Comparison of ENCODE assay signal across 7 cellular contexts in genomic region chr18:21110667-21111350, GRCh38. TPM values are rescaled to one million over a fixed set of nuclear protein-coding genes. Genes with fewer than 3 reads are reported as not detected.
DNase-seq lines count a peak whose midpoint lies in the region; ATAC-seq, FAIRE-seq and TF ChIP-seq lines count a peak whose summit lies in the region.

No MANE protein-coding gene starts in this region.

- peak; percentile 20 for ATAC-seq in GM18520 (IDR thresholded peaks at IDR 0.05; ENCODE audit: unreplicated experiment)
- peak; percentile 22 for ATAC-seq in HG02763 (IDR thresholded peaks at IDR 0.05; ENCODE audit: unreplicated experiment)

- H3K23ac ChIP-seq in H1 (ENCODE audit: insufficient read length), result no peak overlapping the region

- H3K56ac ChIP-seq in H1 (replicated peaks; ENCODE audit: insufficient read length, low read depth, low read length), result peak overlapping the region; percentile 75

- no peak overlapping the region for H2BK20ac ChIP-seq in H1 (ENCODE audit: low read length)

- peak overlapping the region; percentile 96 for H2BK5ac ChIP-seq in H1 (ENCODE audit: low read depth, low read length)

- peak overlapping the region; percentile 97 for H4K8ac ChIP-seq in H1 (ENCODE audit: extremely low read depth, insufficient read depth, low read length)

- no peak for FAIRE-seq in H1 (lab: Jason Lieb, UNC)

- TF ChIP-seq RAD21 in H1 (IDR thresholded peaks at IDR 0.05 in 1 of 2, conservative IDR thresholded peaks at IDR 0.05 in 1 of 2; ENCODE audit: low read depth in 2 of 2, low read length in 2 of 2), result 0 out of 4 replicates have a peak, but pooled peaks of 1 of the 2 experiments have one; percentile 1

- peaks cover 0 to 1% of the 10 kb centered on the region in 2 experiments for H4K20me1 ChIP-seq in H1 (replicated peaks in 1 of 2; ENCODE audit: control insufficient read depth in 1 of 2, insufficient read depth in 2 of 2, low read length in 2 of 2)

- H3K9me3 ChIP-seq in H1 (ENCODE audit: insufficient read depth in 2 of 2, low read depth in 1 of 2, low read length in 1 of 2) (no peaks in the 10 kb centered on the region), mesodermal cell (ENCODE audit: control insufficient read depth, low read length) (no peaks in the 10 kb centered on the region)

- no peak overlapping the region for H4K91ac ChIP-seq in H1 (replicated peaks; ENCODE audit: insufficient read length, low read length)

- peak overlapping the region; percentile 91 to 93 for H3K4me2 ChIP-seq in H1 (ENCODE audit: insufficient read depth in 1 of 2, low read depth in 2 of 2, low read length in 2 of 2)

- H4K5ac ChIP-seq in H1 (ENCODE audit: insufficient read length, low read depth, low read length), result peak overlapping the region; percentile 90

- H3K14ac ChIP-seq in H1 (ENCODE audit: insufficient read length), result no peak overlapping the region

- 2% methylated on average over 39 of the region's 47 CpGs; no CpG with 5 or more reads in 1 of the 2 experiments for WGBS in H1 (ENCODE audit: extremely low coverage in 1 of 2, insufficient coverage in 1 of 2, insufficient read length in 1 of 2, insufficient replicate concordance in 2 of 2, low coverage in 1 of 2, low lambda C conversion rate in 2 of 2, missing lambda C conversion rate in 1 of 2), 2 experiments
- WGBS in mesodermal cell (ENCODE audit: insufficient coverage in 2 of 2), 2 experiments, result 0 to 1% methylated on average over 37 to 39 of the region's 47 CpGs

- H3K27me3 ChIP-seq in H1 (replicated peaks in 1 of 4; ENCODE audit: control insufficient read depth in 3 of 4, extremely low read depth in 1 of 4, insufficient read depth in 3 of 4, low read length in 3 of 4), result peaks cover 0 to 4% (median under 1%) of the 10 kb centered on the region in 4 experiments; a peak in 1 of 7 replicates

- H3K4me1 ChIP-seq in H1 (replicated peaks in 1 of 4; ENCODE audit: control insufficient read depth in 3 of 4, insufficient read depth in 4 of 4, low read length in 3 of 4), result no peaks in the 10 kb centered on the region; a peak in 2 of 7 replicates
- H3K4me1 ChIP-seq in mesodermal cell (ENCODE audit: control insufficient read depth, insufficient read depth, low read length, poor library complexity, severe bottlenecking), result no peaks in the 10 kb centered on the region

- DNase-seq in NCI-H345 (lab: John Stamatoyannopoulos, UW), result peak; percentile 28
- DNase-seq in activated CD8-positive, alpha-beta memory T cell treated with anti-CD3 and anti-CD28 coated beads for 24 hours, result peak; percentile 86
- DNase-seq in H1 (ENCODE audit: low read depth in 1 of 2, low spot score in 2 of 2), result peak in 1 of 2 experiments; percentile 67
- peak; percentile 45 to 55 for DNase-seq in stimulated activated CD8-positive, alpha-beta memory T cell treated with anti-CD3 and anti-CD28 coated beads, Interleukin-2, amount 100 ng/mL, for 48 hours (ENCODE audit: low read depth in 2 of 2)

- POLR2A ChIA-PET in H1 (lab: Charles Lee; ENCODE audit: partially characterized antibody), result interaction anchor here (0.7 to 1.3 kb wide), 2 partner anchors 62 to 69 kb away, joined by 3 to 4 read pairs; no protein-coding TSS in a partner anchor

- no peak for TF ChIP-seq CTCF in H1 (IDR thresholded peaks at IDR 0.05; ENCODE audit: control extremely low read depth in 1 of 3, insufficient read depth in 1 of 3, low read depth in 1 of 3, low read length in 3 of 3)

- H2BK120ac ChIP-seq in H1 (replicated peaks; ENCODE audit: low read depth, low read length), result no peak overlapping the region

- TF ChIP-seq POLR2A in H1 (IDR thresholded peaks at IDR 0.05; ENCODE audit: control extremely low read depth in 1 of 2, low read depth in 2 of 2, low read length in 2 of 2), result no peak

- peak overlapping the region; percentile 70 for H2AFZ ChIP-seq in H1 (ENCODE audit: low read length)

- H3K36me3 ChIP-seq in H1 (ENCODE audit: control insufficient read depth in 2 of 4, insufficient read depth in 4 of 4, low read length in 3 of 4) (no peaks in the 10 kb centered on the region), mesodermal cell (ENCODE audit: control insufficient read depth, insufficient read depth, low read length) (no peaks in the 10 kb centered on the region)

- peaks cover 0 to 50% of the 10 kb centered on the region in 2 experiments; a peak in 3 of 4 replicates for H3K79me2 ChIP-seq in H1 (ENCODE audit: control insufficient read depth in 1 of 2, insufficient read depth in 2 of 2, low read length in 2 of 2)

- H2AK5ac ChIP-seq in H1 (ENCODE audit: low read depth, low read length), result no peak overlapping the region

- H3K4ac ChIP-seq in H1 (replicated peaks; ENCODE audit: insufficient read length, low read depth, low read length), result no peak overlapping the region

- TF ChIP-seq EP300 in H1 (IDR thresholded peaks at IDR 0.05; ENCODE audit: borderline replicate concordance in 1 of 2, low read depth in 2 of 2, low read length in 2 of 2), result no peak

- no peak overlapping the region; the same call in 1 of the 2 replicates for H2BK12ac ChIP-seq in H1 (ENCODE audit: low read depth, low read length)

- H2BK15ac ChIP-seq in H1 (ENCODE audit: low read length), result no peak overlapping the region; the same call in 1 of the 2 replicates

- H3K27ac ChIP-seq in H1 (ENCODE audit: low read depth, low read length) (peak overlapping the region; percentile 82), mesodermal cell (ENCODE audit: low read depth, low read length, severe bottlenecking) (peak overlapping the region; percentile 88)

- H3K18ac ChIP-seq in H1 (ENCODE audit: extremely low read depth, low read length), result peak overlapping the region; percentile 99

- no peaks in the 10 kb centered on the region for H3K79me1 ChIP-seq in H1 (ENCODE audit: low read depth, low read length)

- H3K4me3 ChIP-seq in H1 (ENCODE audit: extremely low read depth in 1 of 4, insufficient read depth in 2 of 4, low read depth in 3 of 4, low read length in 4 of 4) (peak overlapping the region; percentile 92 to 98 (median 96)), mesodermal cell (ENCODE audit: extremely low read depth, insufficient read depth, low read length, poor library complexity, severe bottlenecking) (peak overlapping the region; percentile 90)

- peak overlapping the region; percentile 84 to 97 (median 86) for H3K9ac ChIP-seq in H1 (replicated peaks in 1 of 4; ENCODE audit: extremely low read depth in 1 of 4, low read depth in 3 of 4, low read length in 3 of 4)

- H3K23me2 ChIP-seq in H1 (ENCODE audit: low read depth, low read length), result peaks cover 7% of the 10 kb centered on the region; the same call in 1 of the 2 replicates

- CTCF ChIA-PET in H1 (lab: Charles Lee; ENCODE audit: partially characterized antibody), result interaction anchor here (0.9 kb wide), 2 partner anchors 105 to 125 kb away, joined by 3 read pairs; no protein-coding TSS in a partner anchor

TF ChIP-seq in H1, 55 proteins besides CTCF, POLR2A, EP300 and RAD21:
- TF ChIP-seq ASH2L (IDR thresholded peaks at IDR 0.05; ENCODE audit: low read length), result peak; percentile 94
- no peak for TF ChIP-seq TAF7 (optimal IDR thresholded peaks at IDR 0.05; ENCODE audit: borderline replicate concordance, low read depth, low read length)
- TF ChIP-seq CREB1 (IDR thresholded peaks at IDR 0.05), result peak; percentile 40; the same call in 1 of the 2 replicates
- no peak for TF ChIP-seq JUN (IDR thresholded peaks at IDR 0.05; ENCODE audit: low read depth, low read length)
- TF ChIP-seq BCL11A (IDR thresholded peaks at IDR 0.05; ENCODE audit: low read depth in 2 of 2, low read length in 2 of 2), result no peak
- TF ChIP-seq TBP (IDR thresholded peaks at IDR 0.05; ENCODE audit: low read depth, low read length), result 0 out of 2 replicates have a peak, but pooled peaks have one; percentile 8
- TF ChIP-seq KDM4A (IDR thresholded peaks at IDR 0.05; ENCODE audit: low read depth, low read length, severe bottlenecking), result peak; percentile 90
- no peak for TF ChIP-seq GABPA (IDR thresholded peaks at IDR 0.05; ENCODE audit: borderline replicate concordance, insufficient read depth, low read length)

RNA-seq across cellular contexts. Expression of gene ROCK1, which starts 0.8 kb away (rescaled TPM):
- 46.0 and 48.9 TPM in 2 replicates for total RNA-seq in H1 (2021; fragmentation: NEBNext Ultra II Directional; extraction: Animal tissue kit (Norgen Biotek cat#: 25700))
- polyA plus RNA-seq in H1 (2011; rRNA removed), result 4.2 TPM in 2 replicates
- 8.6 TPM for polyA plus RNA-seq in H1 (2011; cell fraction: cytosol; rRNA removed)
- polyA plus RNA-seq in H1 (2011; cell fraction: nucleus; rRNA removed), result 9.4 TPM
- polyA plus RNA-seq in H1 (2012, experiment 1 of 2), result 13.6 to 33.5 TPM (median 17.2 TPM) in 4 replicates
- polyA plus RNA-seq in H1 (2012, experiment 2 of 2), result 1.1 TPM
- polyA plus RNA-seq in H1 (2013, experiment 1 of 2), result 36.9 TPM
- polyA plus RNA-seq in H1 (2013, experiment 2 of 2), result 32.5 TPM
- 18.3 and 24.9 TPM in 2 replicates for polyA minus RNA-seq in H1 (2011; rRNA and poly(A)+ RNA removed)
- polyA minus RNA-seq in H1 (2011; cell fraction: cytosol; rRNA and poly(A)+ RNA removed), result 15.1 TPM
- polyA minus RNA-seq in H1 (2011; cell fraction: nucleus; rRNA and poly(A)+ RNA removed), result 63.4 TPM
- polyA plus RNA-seq in mesodermal cell (2013, experiment 1 of 2), result 36.6 TPM
- 45.9 TPM for polyA plus RNA-seq in mesodermal cell (2013, experiment 2 of 2)
